Comparison of ENCODE assay signal across 25 cellular contexts in genomic region chr5:176409765-176410164, GRCh38. TPM values are rescaled to one million over a fixed set of nuclear protein-coding genes. Genes with fewer than 3 reads are reported as not detected.
DNase-seq lines count a peak whose midpoint lies in the region; ATAC-seq and TF ChIP-seq lines count a peak whose summit lies in the region.
"Had no signal": no experiment of that assay in that cellular context is flagged by ENCODE, and none has a peak within 500 bp of the region (broad histone marks: within the 10 kb centered on the region; RNA-seq: fewer than 3 reads in every experiment).

No MANE protein-coding gene starts in this region.

- TF ChIP-seq CTCF in RWPE1 (conservative IDR thresholded peaks at IDR 0.05; ENCODE audit: low read depth) = no peak
- TF ChIP-seq CTCF in osteoblast (IDR thresholded peaks at IDR 0.05; ENCODE audit: extremely low read depth, low read depth, low read length) = no peak
- no peak for TF ChIP-seq CTCF in hepatocyte (IDR thresholded peaks at IDR 0.05; ENCODE audit: poor library complexity)

- no peak overlapping the region for H3K4me3 Mint-ChIP-seq in activated T-cell treated with anti-CD3 and anti-CD28 coated beads, Interleukin-2, amount 50 U/mL, for 24 hours
- H3K4me3 Mint-ChIP-seq: CD14-positive monocyte, IgD-negative memory B cell had no signal

- peaks cover 33% of the 10 kb centered on the region for H3K4me1 Mint-ChIP-seq in activated T-cell treated with anti-CD3 and anti-CD28 coated beads, Interleukin-2, amount 50 U/mL, for 24 hours (ENCODE audit: low read depth)

- H3K27me3 Mint-ChIP-seq in activated T-cell treated with anti-CD3 and anti-CD28 coated beads, Interleukin-2, amount 50 U/mL, for 24 hours = no peaks in the 10 kb centered on the region
- H3K27me3 Mint-ChIP-seq: IgD-negative memory B cell had no signal

- DNase-seq in activated T-cell treated with anti-CD3 and anti-CD28 coated beads, Interleukin-2, amount 50 U/mL, for 24 hours = peak; percentile 2
- DNase-seq in activated T-cell treated with anti-CD3 and anti-CD28 coated beads, Interleukin-2, amount 50 U/mL, for 48 hours = no peak
- no peak for DNase-seq in RWPE1 (ENCODE audit: low spot score)
- no peak for DNase-seq in epithelial cell of prostate (ENCODE audit: low read depth, low spot score)
- DNase-seq in osteoblast (ENCODE audit: insufficient read length, low spot score, missing footprints) = peak; percentile 53
- DNase-seq in hepatocyte (ENCODE audit: low spot score) = no peak
- no peak for DNase-seq in anterior cingulate cortex (lab: John Stamatoyannopoulos, UW)
- DNase-seq: 8988T, ACHN, BE2C, Calu3, DMS79 treated with DMSO at 0.1 percent for 48 hours, NCI-H1048, NCI-H1417 treated with DMSO at 0.1 percent for 48 hours, NCI-H1694 treated with DMSO at 0.1 percent for 48 hours, NCI-H2081, NCI-H2227 treated with DMSO at 0.1 percent for 48 hours, NCI-H526 treated with DMSO at 0.1 percent for 48 hours, SHP77 had no signal

- POLR2A ChIA-PET in RWPE1 (lab: Yijun Ruan, JAX; ENCODE audit: low non-redundant PET) = no interaction called here

- no peaks in the 10 kb centered on the region for H3K9me2 ChIP-seq in hepatocyte (replicated peaks; ENCODE audit: insufficient read depth)

- H4K20me1 ChIP-seq in osteoblast (ENCODE audit: insufficient read depth, low read length) (peaks cover 39% of the 10 kb centered on the region), hepatocyte (ENCODE audit: insufficient read depth, poor library complexity, severe bottlenecking) (peaks cover 22% of the 10 kb centered on the region)

- H2AFZ ChIP-seq in osteoblast (ENCODE audit: low read length) (no peak overlapping the region), hepatocyte (no peak overlapping the region)
- H2AFZ ChIP-seq: PC-9 had no signal

- CTCF ChIA-PET in RWPE1 (lab: Yijun Ruan, JAX) = interaction anchor here (0.6 to 0.7 kb wide), 5 partner anchors 7 to 238 kb away, joined by 3 to 5 read pairs (median 3); partner anchors contain the start of genes HIGD2A, NOP16 and TSPAN17

- H3K9me3 ChIP-seq in osteoblast (ENCODE audit: low read depth, low read length) (no peaks in the 10 kb centered on the region), hepatocyte (ENCODE audit: low read depth) (no peaks in the 10 kb centered on the region)
- H3K9me3 ChIP-seq: BE2C had no signal

- no peak for ATAC-seq in HG03354 (IDR thresholded peaks at IDR 0.05; ENCODE audit: poor library complexity, severe bottlenecking, unreplicated experiment)

- H3K36me3 ChIP-seq in osteoblast (ENCODE audit: insufficient read depth, low read length) = peaks cover 16% of the 10 kb centered on the region
- no peaks in the 10 kb centered on the region for H3K36me3 ChIP-seq in hepatocyte (replicated peaks; ENCODE audit: insufficient read depth, low read depth)

- peaks cover 40% of the 10 kb centered on the region for H3K79me2 ChIP-seq in osteoblast (ENCODE audit: insufficient read depth, low read length)
- peaks cover 40% of the 10 kb centered on the region for H3K79me2 ChIP-seq in hepatocyte

- H3K27me3 ChIP-seq in osteoblast (ENCODE audit: insufficient read depth, low read length) (no peaks in the 10 kb centered on the region), hepatocyte (no peaks in the 10 kb centered on the region)
- H3K27me3 ChIP-seq: BE2C had no signal

- H3K4me3 ChIP-seq in osteoblast (ENCODE audit: insufficient read depth, low read length) (no peak overlapping the region), hepatocyte (no peak overlapping the region)

- H3K9me3 Mint-ChIP-seq in activated T-cell treated with anti-CD3 and anti-CD28 coated beads, Interleukin-2, amount 50 U/mL, for 24 hours = no peaks in the 10 kb centered on the region
- H3K9me3 Mint-ChIP-seq: IgD-negative memory B cell had no signal

- H3K4me2 ChIP-seq in osteoblast (ENCODE audit: insufficient read depth, low read length) (no peak overlapping the region), hepatocyte (no peak overlapping the region)
- H3K4me2 ChIP-seq: KMS-11 had no signal

- H3K36me3 Mint-ChIP-seq in activated T-cell treated with anti-CD3 and anti-CD28 coated beads, Interleukin-2, amount 50 U/mL, for 24 hours (ENCODE audit: low read depth) = peaks cover 63% of the 10 kb centered on the region
- H3K36me3 Mint-ChIP-seq: IgD-negative memory B cell had no signal

- 96% methylated on average over 4 of the region's 4 CpGs for WGBS in hepatocyte (ENCODE audit: low lambda C conversion rate, missing lambda C conversion rate)

- H3K4me1 ChIP-seq in osteoblast (ENCODE audit: insufficient read depth, low read length) = peaks cover 5% of the 10 kb centered on the region
- no peaks in the 10 kb centered on the region for H3K4me1 ChIP-seq in hepatocyte (ENCODE audit: insufficient read depth)
- H3K4me1 ChIP-seq: BE2C had no signal

- no peak overlapping the region for H3K27ac Mint-ChIP-seq in activated T-cell treated with anti-CD3 and anti-CD28 coated beads, Interleukin-2, amount 50 U/mL, for 24 hours
- H3K27ac Mint-ChIP-seq: CD14-positive monocyte, IgD-negative memory B cell had no signal

- H3K27ac ChIP-seq in RWPE1 = peak overlapping the region; percentile 99
- peak overlapping the region; percentile 98 for H3K27ac ChIP-seq in epithelial cell of prostate
- H3K27ac ChIP-seq in osteoblast (ENCODE audit: low read depth, low read length) = no peak overlapping the region
- no peak overlapping the region for H3K27ac ChIP-seq in hepatocyte
- H3K27ac ChIP-seq: KMS-11 had no signal

RNA-seq across cellular contexts. Expression of gene CLTB, which starts 6.6 kb away (rescaled TPM):
- 61.3 and 63.0 TPM in 2 replicates for total RNA-seq in osteoblast
- 131 and 139 TPM in 2 replicates for total RNA-seq in hepatocyte
- polyA plus RNA-seq in hepatocyte = 284 and 289 TPM in 2 replicates

RNA-seq across cellular contexts. Expression of gene HIGD2A, which starts 21.2 kb away (rescaled TPM):
- 31.5 and 34.7 TPM in 2 replicates for total RNA-seq in osteoblast
- total RNA-seq in hepatocyte = 109 and 161 TPM in 2 replicates
- polyA plus RNA-seq in hepatocyte = 222 and 224 TPM in 2 replicates

RNA-seq across cellular contexts. Expression of gene NOP16, which starts 21.4 kb away (rescaled TPM):
- total RNA-seq in osteoblast = 7.1 and 8.0 TPM in 2 replicates
- 22.9 and 25.6 TPM in 2 replicates for total RNA-seq in hepatocyte
- polyA plus RNA-seq in hepatocyte = 64.0 and 82.3 TPM in 2 replicates

RNA-seq across cellular contexts. Expression of gene FAF2, which starts 38.4 kb away (rescaled TPM):
- total RNA-seq in osteoblast (40.2 and 42.4 TPM in 2 replicates), hepatocyte (63.1 and 66.4 TPM in 2 replicates)
- 43.0 and 47.3 TPM in 2 replicates for polyA plus RNA-seq in hepatocyte

RNA-seq across cellular contexts. Expression of gene ARL10, which starts 44.5 kb away (rescaled TPM):
- total RNA-seq in osteoblast (8.3 and 14.1 TPM in 2 replicates), hepatocyte (6.7 and 8.9 TPM in 2 replicates)
- 2.5 and 4.4 TPM in 2 replicates for polyA plus RNA-seq in hepatocyte
- total RNA-seq: NCI-H460 had no signal

Comparison
In these comparisons a context has a peak if more than half of its experiments do, and no peak if none do; other contexts are left out.
1. DNase-seq: peak in activated T-cell treated with anti-CD3 and anti-CD28 coated beads, Interleukin-2, amount 50 U/mL, for 24 hours (single experiment) and osteoblast (single experiment); none in activated T-cell treated with anti-CD3 and anti-CD28 coated beads, Interleukin-2, amount 50 U/mL, for 48 hours (0 of 2), RWPE1 (single experiment), epithelial cell of prostate (single experiment), hepatocyte (single experiment) and anterior cingulate cortex (0 of 58).
2. H3K27ac ChIP-seq: peak in RWPE1 (single experiment) and epithelial cell of prostate (single experiment); none in osteoblast (single experiment) and hepatocyte (single experiment).